ENCODE assay signal across 8 cellular contexts in the genomic region with DNA sequence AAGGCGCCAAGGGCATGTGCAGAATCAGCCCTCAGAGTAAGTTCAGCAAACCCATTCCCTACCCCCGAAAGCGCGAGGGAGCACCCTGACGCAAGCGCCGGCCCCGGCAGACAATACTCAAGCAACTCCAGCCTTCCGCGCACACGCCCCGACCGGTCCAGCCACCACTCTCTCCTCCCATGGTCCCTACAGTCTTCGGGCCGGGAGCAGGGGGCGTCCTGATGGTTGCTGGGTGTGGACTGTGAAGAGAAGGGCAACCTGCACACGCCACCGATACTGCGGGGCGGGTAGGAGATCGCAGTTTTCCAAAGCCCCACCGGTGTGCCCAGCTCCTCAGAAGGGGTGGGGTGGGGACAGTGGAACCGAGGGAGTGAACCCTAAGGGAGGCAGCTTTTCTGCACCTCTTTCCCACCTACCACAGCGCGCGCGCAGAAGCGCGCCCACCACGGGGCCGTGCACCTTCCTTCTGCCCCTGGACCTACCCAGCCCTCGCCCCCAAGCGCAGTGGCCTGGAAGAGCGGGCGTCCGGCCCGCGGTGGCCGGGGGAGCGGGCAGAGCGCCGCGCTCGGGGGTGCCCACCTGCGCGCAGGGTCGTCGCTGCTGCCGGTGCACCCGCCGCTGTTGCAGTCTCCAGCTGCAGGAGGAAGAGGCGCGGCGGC.
DNase-seq lines count a peak whose midpoint lies in the region; ATAC-seq and TF ChIP-seq lines count a peak whose summit lies in the region.

No MANE protein-coding gene starts in this region.

- no peaks in the 10 kb centered on the region for H3K4me1 ChIP-seq in endocrine pancreas (ENCODE audit: control insufficient read depth, insufficient read depth, low read length)
- H3K4me1 ChIP-seq in muscle layer of colon (ENCODE audit: insufficient read depth, low read length): no peaks in the 10 kb centered on the region
- H3K4me1 ChIP-seq in upper lobe of right lung: no peaks in the 10 kb centered on the region

- H3K4me3 ChIP-seq in Jurkat, Clone E6-1 (ENCODE audit: low read length): peak overlapping the region; percentile 76
- H3K4me3 ChIP-seq in endocrine pancreas (ENCODE audit: control insufficient read depth, insufficient read depth, low read length) (peak overlapping the region; percentile 80), muscle layer of colon (ENCODE audit: low read depth in 1 of 2, low read length in 2 of 2) (peak overlapping the region; percentile 29 to 63), upper lobe of right lung (peak overlapping the region; percentile 60)

- H3K4me3 Mint-ChIP-seq in CD14-positive monocyte: peak overlapping the region; percentile 90 to 98
- peak overlapping the region; percentile 94 for H3K4me3 Mint-ChIP-seq in activated CD4-positive, alpha-beta T cell treated with anti-CD3 and anti-CD28 coated beads, Interleukin-2, amount 10 ng/mL, durations not matched to agents 7 days and 5 days

- H3K9me3 Mint-ChIP-seq in CD14-positive monocyte: peaks cover 0 to 9% (median 6%) of the 10 kb centered on the region in 7 donors
- no peaks in the 10 kb centered on the region for H3K9me3 Mint-ChIP-seq in activated CD4-positive, alpha-beta T cell treated with anti-CD3 and anti-CD28 coated beads, Interleukin-2, amount 10 ng/mL, durations not matched to agents 7 days and 5 days

- H3K27me3 Mint-ChIP-seq in CD14-positive monocyte (ENCODE audit: low read depth in 3 of 3): peaks cover 26 to 30% (median 30%) of the 10 kb centered on the region in 3 donors
- no peaks in the 10 kb centered on the region for H3K27me3 Mint-ChIP-seq in activated CD4-positive, alpha-beta T cell treated with anti-CD3 and anti-CD28 coated beads, Interleukin-2, amount 10 ng/mL, durations not matched to agents 7 days and 5 days

- peak overlapping the region in 2 of 7 donors; percentile 19 to 57 for H3K27ac Mint-ChIP-seq in CD14-positive monocyte
- peak overlapping the region; percentile 90 for H3K27ac Mint-ChIP-seq in activated CD4-positive, alpha-beta T cell treated with anti-CD3 and anti-CD28 coated beads, Interleukin-2, amount 10 ng/mL, durations not matched to agents 7 days and 5 days

- H3K9ac ChIP-seq in endocrine pancreas (ENCODE audit: control insufficient read depth, insufficient read depth, low read length) (peak overlapping the region; percentile 75), muscle layer of colon (ENCODE audit: low read length) (no peak overlapping the region)

- H3K36me3 Mint-ChIP-seq in CD14-positive monocyte: no peaks in the 10 kb centered on the region
- H3K36me3 Mint-ChIP-seq in activated CD4-positive, alpha-beta T cell treated with anti-CD3 and anti-CD28 coated beads, Interleukin-2, amount 10 ng/mL, durations not matched to agents 7 days and 5 days (ENCODE audit: low read depth): peaks cover 13% of the 10 kb centered on the region

- no peak for TF ChIP-seq CTCF in CD14-positive monocyte (IDR thresholded peaks at IDR 0.05)
- no peak for TF ChIP-seq CTCF in upper lobe of right lung (IDR thresholded peaks at IDR 0.05)

- H3K4me1 Mint-ChIP-seq in CD14-positive monocyte: peaks cover 21% of the 10 kb centered on the region
- peaks cover 38% of the 10 kb centered on the region for H3K4me1 Mint-ChIP-seq in activated CD4-positive, alpha-beta T cell treated with anti-CD3 and anti-CD28 coated beads, Interleukin-2, amount 10 ng/mL, durations not matched to agents 7 days and 5 days

- no peaks in the 10 kb centered on the region for H3K9me3 ChIP-seq in endocrine pancreas (ENCODE audit: control insufficient read depth, low read length)
- H3K9me3 ChIP-seq in muscle layer of colon (ENCODE audit: low read length): no peaks in the 10 kb centered on the region
- H3K9me3 ChIP-seq in upper lobe of right lung: no peaks in the 10 kb centered on the region

- no peaks in the 10 kb centered on the region for H3K27me3 ChIP-seq in endocrine pancreas (ENCODE audit: control insufficient read depth, insufficient read depth, low read length)
- H3K27me3 ChIP-seq in muscle layer of colon (ENCODE audit: control insufficient read depth in 1 of 2, insufficient read depth in 2 of 2, low read length in 2 of 2): peaks cover 0 to 15% of the 10 kb centered on the region in 2 donors
- H3K27me3 ChIP-seq in upper lobe of right lung: no peaks in the 10 kb centered on the region

- H3K27ac ChIP-seq in muscle layer of colon (ENCODE audit: low read depth, low read length): no peak overlapping the region
- H3K27ac ChIP-seq in upper lobe of right lung: peak overlapping the region; percentile 30

- no peaks in the 10 kb centered on the region for H3K36me3 ChIP-seq in endocrine pancreas (ENCODE audit: control insufficient read depth, insufficient read depth, low read length)
- H3K36me3 ChIP-seq in muscle layer of colon (ENCODE audit: insufficient read depth, low read length): no peaks in the 10 kb centered on the region
- no peaks in the 10 kb centered on the region for H3K36me3 ChIP-seq in upper lobe of right lung

- DNase-seq in CD14-positive monocyte (ENCODE audit: low spot score) (peak; percentile 43), upper lobe of right lung (peak; percentile 66), NCI-H526 treated with DMSO at 0.1 percent for 48 hours (lab: John Stamatoyannopoulos, UW) (no peak), DMS153 treated with DMSO at 0.1 percent for 48 hours (lab: John Stamatoyannopoulos, UW; ENCODE audit: unreplicated experiment) (no peak)
- no peak for DNase-seq in Jurkat, Clone E6-1 (ENCODE audit: low read depth, low spot score)
- DNase-seq in activated CD4-positive, alpha-beta T cell treated with anti-CD3 and anti-CD28 coated beads, Interleukin-2, amount 10 ng/mL, durations not matched to agents 7 days and 5 days: peak; percentile 23

- ATAC-seq in upper lobe of right lung: peak; percentile 76

- CTCF ChIA-PET in activated CD4-positive, alpha-beta T cell treated with anti-CD3 and anti-CD28 coated beads, Interleukin-2, amount 10 ng/mL, durations not matched to agents 7 days and 5 days (lab: Charles Lee): interaction anchor here (0.5 to 1.3 kb wide), 3 partner anchors 15 to 1298 kb away, joined by 3 read pairs; no protein-coding TSS in a partner anchor

- intact Hi-C loops in CD14-positive monocyte (cut with micrococcal nuclease) (no loop called here), upper lobe of right lung (cut with DNase I) (no loop called here)

- POLR2A ChIA-PET in activated CD4-positive, alpha-beta T cell treated with anti-CD3 and anti-CD28 coated beads, Interleukin-2, amount 10 ng/mL, durations not matched to agents 7 days and 5 days (lab: Charles Lee): interaction anchor here (0.6 kb wide), 1 partner anchor 35 kb away, joined by 19 read pairs; no protein-coding TSS in a partner anchor

Comparison
In these comparisons a context has a peak if more than half of its experiments do, and no peak if none do; other contexts are left out.
1. DNase-seq: peak in CD14-positive monocyte (single experiment), activated CD4-positive, alpha-beta T cell treated with anti-CD3 and anti-CD28 coated beads, Interleukin-2, amount 10 ng/mL, durations not matched to agents 7 days and 5 days (single experiment) and upper lobe of right lung (single experiment); none in Jurkat, Clone E6-1 (single experiment), NCI-H526 treated with DMSO at 0.1 percent for 48 hours (single experiment) and DMS153 treated with DMSO at 0.1 percent for 48 hours (single experiment).
2. Peak in every context shown above with its lines, with median percentiles within 50 percentile points of each other: H3K4me3 ChIP-seq.